9 cellular contexts compared by ENCODE assay signal in the genomic region with DNA sequence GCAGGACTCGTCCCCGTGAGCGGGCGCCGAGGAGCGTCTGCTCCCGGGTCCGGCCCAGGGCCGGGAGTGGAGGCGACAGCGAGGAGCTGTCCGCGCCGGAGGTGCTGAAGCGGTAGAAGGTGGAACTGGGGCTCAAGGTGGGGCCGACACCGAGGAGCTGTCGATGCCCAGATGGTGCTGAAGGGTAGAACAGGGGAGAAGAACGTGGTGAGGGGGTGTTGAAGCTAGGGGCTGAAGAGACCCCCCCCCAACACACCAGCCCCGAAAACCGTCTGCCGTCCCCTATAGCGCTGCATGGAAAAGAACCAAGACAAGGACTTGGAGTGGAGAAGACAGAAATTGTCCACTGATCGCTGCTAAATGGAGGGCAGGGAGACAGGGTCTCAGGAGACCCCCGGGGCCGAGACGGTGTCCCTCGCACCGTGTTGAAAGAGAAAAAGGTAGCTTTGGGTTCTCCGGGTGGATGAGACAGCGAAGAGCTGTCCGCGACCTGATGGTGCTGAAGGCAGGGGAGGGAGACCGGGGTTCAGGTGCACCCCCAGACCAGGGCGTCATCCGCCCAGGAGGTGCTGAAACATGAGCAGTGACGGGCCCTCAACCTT. TPM values are rescaled to one million over a fixed set of nuclear protein-coding genes. Genes with fewer than 3 reads are reported as not detected.
A peak's percentile ranks its signal among the peaks of the same experiment; 100 is the strongest.
DNase-seq lines count a peak whose midpoint lies in the region; ATAC-seq and TF ChIP-seq lines count a peak whose summit lies in the region.
"Had no signal": no experiment of that assay in that cellular context is flagged by ENCODE, and none has a peak within 500 bp of the region (broad histone marks: within the 10 kb centered on the region; RNA-seq: fewer than 3 reads in every experiment).

No MANE protein-coding gene starts in this region.

- DNase-seq in NCI-H748 (lab: John Stamatoyannopoulos, UW; ENCODE audit: unreplicated experiment), result peak; percentile 55
- DNase-seq in NCI-H748 treated with DMSO at 0.1 percent for 48 hours (lab: John Stamatoyannopoulos, UW), result no peak
- DNase-seq in activated naive CD8-positive, alpha-beta T cell treated with anti-CD3 and anti-CD28 coated beads, Interleukin-2, amount 50 U/mL, for 24 hours, result peak; percentile 62
- DNase-seq in left colon, result peak in 1 of 2 donors; percentile 67
- peak; percentile 82 for DNase-seq in upper lobe of right lung
- DNase-seq in omental fat pad (ENCODE audit: low spot score), result no peak

- peaks cover 64% of the 10 kb centered on the region for H3K27me3 Mint-ChIP-seq in activated naive CD8-positive, alpha-beta T cell treated with anti-CD3 and anti-CD28 coated beads, Interleukin-2, amount 50 U/mL, for 24 hours

- H3K4me3 Mint-ChIP-seq in activated naive CD8-positive, alpha-beta T cell treated with anti-CD3 and anti-CD28 coated beads, Interleukin-2, amount 50 U/mL, for 24 hours, result no peak overlapping the region

- no peak overlapping the region for H3K4me3 ChIP-seq in upper lobe of right lung
- H3K4me3 ChIP-seq: lung had no signal

- no peaks in the 10 kb centered on the region for H3K36me3 ChIP-seq in upper lobe of right lung

- H3K27ac ChIP-seq in upper lobe of right lung, result no peak overlapping the region

- H3K9me3 ChIP-seq in upper lobe of right lung, result no peaks in the 10 kb centered on the region

- H3K27ac Mint-ChIP-seq in activated naive CD8-positive, alpha-beta T cell treated with anti-CD3 and anti-CD28 coated beads, Interleukin-2, amount 50 U/mL, for 24 hours, result no peak overlapping the region

- peaks cover 20% of the 10 kb centered on the region for H3K4me1 Mint-ChIP-seq in activated naive CD8-positive, alpha-beta T cell treated with anti-CD3 and anti-CD28 coated beads, Interleukin-2, amount 50 U/mL, for 24 hours

- H3K9me3 Mint-ChIP-seq in activated naive CD8-positive, alpha-beta T cell treated with anti-CD3 and anti-CD28 coated beads, Interleukin-2, amount 50 U/mL, for 24 hours, result peaks cover 7% of the 10 kb centered on the region

- H3K4me1 ChIP-seq in upper lobe of right lung, result peaks cover 5% of the 10 kb centered on the region

- H3K27me3 ChIP-seq in upper lobe of right lung, result peaks cover 28% of the 10 kb centered on the region

- TF ChIP-seq CTCF in upper lobe of right lung (IDR thresholded peaks at IDR 0.05) (no peak), omental fat pad (IDR thresholded peaks at IDR 0.05) (no peak)

- no peak for ATAC-seq in activated naive CD8-positive, alpha-beta T cell treated with anti-CD3 and anti-CD28 coated beads, Interleukin-2, amount 50 U/mL, for 24 hours
- ATAC-seq in left colon (peak; percentile 73), upper lobe of right lung (peak; percentile 82), omental fat pad (ENCODE audit: low FRiP score) (no peak), HG03521 (IDR thresholded peaks at IDR 0.05; ENCODE audit: unreplicated experiment) (no peak)

- H3K36me3 Mint-ChIP-seq in activated naive CD8-positive, alpha-beta T cell treated with anti-CD3 and anti-CD28 coated beads, Interleukin-2, amount 50 U/mL, for 24 hours (ENCODE audit: low read depth), result peaks cover 2% of the 10 kb centered on the region

- intact Hi-C loops in left colon (cut with DNase I, micrococcal nuclease), result no loop called here
- intact Hi-C loops in upper lobe of right lung (cut with DNase I), result no loop called here

TF ChIP-seq in PFSK-1, 5 proteins besides CTCF, POLR2A, EP300 and RAD21:
- TF ChIP-seq POLR2AphosphoS5 (IDR thresholded peaks at IDR 0.05; ENCODE audit: low read depth, low read length) (no peak), SIN3A (IDR thresholded peaks at IDR 0.05; ENCODE audit: borderline replicate concordance, insufficient read depth, low read length) (peak; percentile 75; the same call in 1 of the 2 replicates), TAF1 (IDR thresholded peaks at IDR 0.05; ENCODE audit: borderline replicate concordance, insufficient read depth, low read length) (no peak), FOXP2 (optimal IDR thresholded peaks at IDR 0.05; ENCODE audit: borderline replicate concordance, extremely low read depth, extremely low read length, insufficient read depth) (no peak)
- TF ChIP-seq, protein P1, sequence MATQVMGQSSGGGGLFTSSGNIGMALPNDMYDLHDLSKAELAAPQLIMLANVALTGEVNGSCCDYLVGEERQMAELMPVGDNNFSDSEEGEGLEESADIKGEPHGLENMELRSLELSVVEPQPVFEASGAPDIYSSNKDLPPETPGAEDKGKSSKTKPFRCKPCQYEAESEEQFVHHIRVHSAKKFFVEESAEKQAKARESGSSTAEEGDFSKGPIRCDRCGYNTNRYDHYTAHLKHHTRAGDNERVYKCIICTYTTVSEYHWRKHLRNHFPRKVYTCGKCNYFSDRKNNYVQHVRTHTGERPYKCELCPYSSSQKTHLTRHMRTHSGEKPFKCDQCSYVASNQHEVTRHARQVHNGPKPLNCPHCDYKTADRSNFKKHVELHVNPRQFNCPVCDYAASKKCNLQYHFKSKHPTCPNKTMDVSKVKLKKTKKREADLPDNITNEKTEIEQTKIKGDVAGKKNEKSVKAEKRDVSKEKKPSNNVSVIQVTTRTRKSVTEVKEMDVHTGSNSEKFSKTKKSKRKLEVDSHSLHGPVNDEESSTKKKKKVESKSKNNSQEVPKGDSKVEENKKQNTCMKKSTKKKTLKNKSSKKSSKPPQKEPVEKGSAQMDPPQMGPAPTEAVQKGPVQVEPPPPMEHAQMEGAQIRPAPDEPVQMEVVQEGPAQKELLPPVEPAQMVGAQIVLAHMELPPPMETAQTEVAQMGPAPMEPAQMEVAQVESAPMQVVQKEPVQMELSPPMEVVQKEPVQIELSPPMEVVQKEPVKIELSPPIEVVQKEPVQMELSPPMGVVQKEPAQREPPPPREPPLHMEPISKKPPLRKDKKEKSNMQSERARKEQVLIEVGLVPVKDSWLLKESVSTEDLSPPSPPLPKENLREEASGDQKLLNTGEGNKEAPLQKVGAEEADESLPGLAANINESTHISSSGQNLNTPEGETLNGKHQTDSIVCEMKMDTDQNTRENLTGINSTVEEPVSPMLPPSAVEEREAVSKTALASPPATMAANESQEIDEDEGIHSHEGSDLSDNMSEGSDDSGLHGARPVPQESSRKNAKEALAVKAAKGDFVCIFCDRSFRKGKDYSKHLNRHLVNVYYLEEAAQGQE (IDR thresholded peaks at IDR 0.05; ENCODE audit: insufficient read depth in 1 of 2, low read depth in 2 of 2, low read length in 2 of 2), result peak; percentile 91 to 94
TF ChIP-seq in PFSK-1: peak in this region for 2.

RNA-seq across cellular contexts. Expression of a gene that starts 7.1 kb away (rescaled TPM):
- 1.1 TPM for polyA plus RNA-seq in PFSK-1 (2012; ENCODE audit: insufficient read length, low read depth)
- 1 to 10 TPM; 2.5 to 4.3 TPM for total RNA-seq in left colon
- total RNA-seq in upper lobe of right lung, result 7.6 TPM
- total RNA-seq in omental fat pad, result 1 to 10 TPM in 1 of 4 donors, under 1 TPM in 2, not detected in 1; 0.12 to 1.5 (median 0.63) TPM

RNA-seq across cellular contexts. Expression of a gene that starts 29.5 kb away (rescaled TPM):
- 28.4 TPM for polyA plus RNA-seq in PFSK-1 (2012; ENCODE audit: insufficient read length, low read depth)
- total RNA-seq in left colon (1 to 10 TPM; 6.3 to 6.9 TPM), upper lobe of right lung (1.9 TPM), omental fat pad (1 to 10 TPM in 1 of 4 donors, under 1 TPM in 1, not detected in 2; 0.63 to 2.0 TPM)

RNA-seq across cellular contexts. Expression of a gene that starts 40.3 kb away (rescaled TPM):
- 30.6 TPM for polyA plus RNA-seq in PFSK-1 (2012; ENCODE audit: insufficient read length, low read depth)
- total RNA-seq in left colon (10 to 100 TPM in 1 of 2 donors, 1 to 10 TPM in 1; 9.9 to 15.4 TPM), upper lobe of right lung (8.2 TPM), omental fat pad (10 to 100 TPM; 19.6 to 29.7 (median 22.5) TPM)

RNA-seq across cellular contexts. Expression of a gene that starts 40.9 kb away (rescaled TPM):
- polyA plus RNA-seq in PFSK-1 (2012; ENCODE audit: insufficient read length, low read depth), result 0.40 TPM
- total RNA-seq in left colon, result 1 to 10 TPM; 4.3 to 6.1 TPM
- 4.9 TPM for total RNA-seq in upper lobe of right lung
- total RNA-seq in omental fat pad, result 10 to 100 TPM in 2 of 4 donors, 1 to 10 TPM in 2; 1.7 to 15.9 (median 7.4) TPM

RNA-seq across cellular contexts. Expression of a gene that starts 48.1 kb away (rescaled TPM):
- polyA plus RNA-seq in PFSK-1 (2012; ENCODE audit: insufficient read length, low read depth), result 185 TPM
- total RNA-seq in left colon (100 to 1,000 TPM; 361 to 374 TPM), upper lobe of right lung (204 TPM), omental fat pad (100 to 1,000 TPM; 398 to 859 (median 623) TPM)

Comparison
In these comparisons a context has a peak if more than half of its experiments do, and no peak if none do; other contexts are left out.
1. DNase-seq: peak in NCI-H748 (single experiment), activated naive CD8-positive, alpha-beta T cell treated with anti-CD3 and anti-CD28 coated beads, Interleukin-2, amount 50 U/mL, for 24 hours (single experiment) and upper lobe of right lung (single experiment); none in NCI-H748 treated with DMSO at 0.1 percent for 48 hours (single experiment) and omental fat pad (single experiment).
2. ATAC-seq: peak in left colon (single experiment) and upper lobe of right lung (single experiment); none in activated naive CD8-positive, alpha-beta T cell treated with anti-CD3 and anti-CD28 coated beads, Interleukin-2, amount 50 U/mL, for 24 hours (single experiment), omental fat pad (single experiment) and HG03521 (single experiment).